2 cellular contexts compared by ENCODE assay signal in genomic region chr2:112644155-112644932, GRCh38.
TF ChIP-seq lines count a peak whose summit lies in the region.

No MANE protein-coding gene starts in this region.

TF ChIP-seq in H1, 55 proteins besides CTCF, POLR2A, EP300 and RAD21:
- TF ChIP-seq BACH1 (IDR thresholded peaks at IDR 0.05; ENCODE audit: low read length) (no peak), GTF2F1 (IDR thresholded peaks at IDR 0.05; ENCODE audit: borderline replicate concordance, low read depth, low read length) (no peak), JUND (IDR thresholded peaks at IDR 0.05; ENCODE audit: low read length) (peak; percentile 75; the same call in 1 of the 2 replicates), TEAD4 (IDR thresholded peaks at IDR 0.05; ENCODE audit: low read depth, low read length) (peak; percentile 39; the same call in 1 of the 2 replicates), SUZ12 (IDR thresholded peaks at IDR 0.05; ENCODE audit: low read length) (no peak), GABPA (IDR thresholded peaks at IDR 0.05; ENCODE audit: borderline replicate concordance, insufficient read depth, low read length) (no peak), RNF2 (IDR thresholded peaks at IDR 0.05; ENCODE audit: borderline replicate concordance, low read depth, low read length, missing control alignments, poor library complexity, severe bottlenecking) (no peak)

TF ChIP-seq in neural cell, 6 proteins besides CTCF, POLR2A, EP300 and RAD21:
- TF ChIP-seq POLR2AphosphoS5 (IDR thresholded peaks at IDR 0.05) (no peak), MXI1 (conservative IDR thresholded peaks at IDR 0.05; ENCODE audit: poor library complexity, severe bottlenecking) (no peak), REST (IDR thresholded peaks at IDR 0.05; ENCODE audit: borderline replicate concordance) (no peak), TAF1 (IDR thresholded peaks at IDR 0.05; ENCODE audit: low read depth) (no peak), EZH2 (IDR thresholded peaks at IDR 0.05; ENCODE audit: borderline replicate concordance, insufficient read depth, low read length, poor library complexity, severe bottlenecking) (no peak)
